ENCODE assay signal across 18 cellular contexts in genomic region chr13:73956101-73956500, GRCh38.
"Had no signal": no experiment of that assay in that cellular context is flagged by ENCODE, and none has a peak within 500 bp of the region (broad histone marks: within the 10 kb centered on the region; RNA-seq: fewer than 3 reads in every experiment).

No MANE protein-coding gene starts in this region.

- H3K4me3 ChIP-seq: body of pancreas, colonic mucosa, left lung, right lobe of liver, smooth muscle cell had no signal

- H3K27me3 ChIP-seq: body of pancreas, colonic mucosa, left lung, right lobe of liver had no signal

- FAIRE-seq: kidney had no signal

- ATAC-seq: activated T-cell treated with anti-CD3 and anti-CD28 coated beads, Interleukin-2, amount 50 U/mL, for 4 hours; body of pancreas; esophagus mucosa; left lung; right lobe of liver; stimulated activated naive CD8-positive, alpha-beta T cell treated with anti-CD3 and anti-CD28 coated beads, Interleukin-15, amount 100 ng/mL, for 72 hours had no signal

- H3K4me1 ChIP-seq: body of pancreas, colonic mucosa, left lung, right lobe of liver had no signal

- H3K27me3 Mint-ChIP-seq: activated CD4-positive, alpha-beta memory T cell treated with anti-CD3 and anti-CD28 coated beads, Interleukin-2, amount 10 ng/mL, durations not matched to agents 7 days and 5 days; activated naive CD8-positive, alpha-beta T cell treated with anti-CD3 and anti-CD28 coated beads for 36 hours; stimulated activated naive CD8-positive, alpha-beta T cell treated with anti-CD3 and anti-CD28 coated beads, Interleukin-15, amount 100 ng/mL, for 72 hours; type B pancreatic cell had no signal

- DNase-seq: activated CD4-positive, alpha-beta memory T cell treated with anti-CD3 and anti-CD28 coated beads, Interleukin-2, amount 10 ng/mL, durations not matched to agents 7 days and 5 days; activated CD4-positive, alpha-beta T cell treated with anti-CD3 and anti-CD28 coated beads for 4 hours; activated gamma-delta T cell treated with Interleukin-2 at 50 U/mL for 16 hours; activated naive CD8-positive, alpha-beta T cell treated with anti-CD3 and anti-CD28 coated beads for 36 hours; activated T-cell treated with anti-CD3 and anti-CD28 coated beads, Interleukin-2, amount 50 U/mL, for 4 hours; amygdala; body of pancreas; caudate nucleus; colonic mucosa; hippocampal formation; kidney; left lung; right lobe of liver; stimulated activated naive CD8-positive, alpha-beta T cell treated with anti-CD3 and anti-CD28 coated beads, Interleukin-15, amount 100 ng/mL, for 72 hours; T-helper 2 cell had no signal

- H3K36me3 ChIP-seq: colonic mucosa, left lung, right lobe of liver had no signal

- H3K4me2 ChIP-seq: smooth muscle cell had no signal

- H3K4me3 Mint-ChIP-seq: activated CD4-positive, alpha-beta memory T cell treated with anti-CD3 and anti-CD28 coated beads, Interleukin-2, amount 10 ng/mL, durations not matched to agents 7 days and 5 days; activated naive CD8-positive, alpha-beta T cell treated with anti-CD3 and anti-CD28 coated beads for 36 hours; activated T-cell treated with anti-CD3 and anti-CD28 coated beads, Interleukin-2, amount 50 U/mL, for 4 hours; stimulated activated naive CD8-positive, alpha-beta T cell treated with anti-CD3 and anti-CD28 coated beads, Interleukin-15, amount 100 ng/mL, for 72 hours; type B pancreatic cell had no signal

- H3K9me3 ChIP-seq: body of pancreas, colonic mucosa, left lung, right lobe of liver had no signal

- H3K9me3 Mint-ChIP-seq: activated T-cell treated with anti-CD3 and anti-CD28 coated beads, Interleukin-2, amount 50 U/mL, for 4 hours; stimulated activated naive CD8-positive, alpha-beta T cell treated with anti-CD3 and anti-CD28 coated beads, Interleukin-15, amount 100 ng/mL, for 72 hours had no signal

- H3K27ac ChIP-seq: body of pancreas, colonic mucosa, left lung, right lobe of liver had no signal

- H3K27ac Mint-ChIP-seq: activated CD4-positive, alpha-beta memory T cell treated with anti-CD3 and anti-CD28 coated beads, Interleukin-2, amount 10 ng/mL, durations not matched to agents 7 days and 5 days; activated naive CD8-positive, alpha-beta T cell treated with anti-CD3 and anti-CD28 coated beads for 36 hours; type B pancreatic cell had no signal
